9 cellular contexts compared by ENCODE assay signal in genomic region chr11:49196002-49196401, GRCh38. TPM values are rescaled to one million over a fixed set of nuclear protein-coding genes. Genes with fewer than 3 reads are reported as not detected.
"Had no signal": no experiment of that assay in that cellular context is flagged by ENCODE, and none has a peak within 500 bp of the region (broad histone marks: within the 10 kb centered on the region; RNA-seq: fewer than 3 reads in every experiment).

No MANE protein-coding gene starts in this region.

RNA-seq across cellular contexts. Expression of gene FOLH1, which starts 12.4 kb away (rescaled TPM):
- total RNA-seq: activated B cell treated with CpG ODN at 0.5 μM for 24 hours; activated CD8-positive, alpha-beta T cell treated with anti-CD3 and anti-CD28 coated beads for 36 hours; activated T-cell treated with anti-CD3 and anti-CD28 coated beads, Interleukin-2, amount 50 U/mL, for 4 hours; activated T-helper 17 cell treated with anti-CD3 and anti-CD28 coated beads, Interleukin-2, amount 50 U/mL, for 72 hours; bronchial epithelial cell; dermis blood vessel endothelial cell; epithelial cell of proximal tubule; gastrocnemius medialis; T-helper 1 cell treated with Interleukin-12 subunit alpha and Interleukin-12 subunit beta and Interleukin-4 antibody, amounts not matched to agents 30 ng/mL and 1 ng/mL, for 36 hours had no signal
